In the genomic region with DNA sequence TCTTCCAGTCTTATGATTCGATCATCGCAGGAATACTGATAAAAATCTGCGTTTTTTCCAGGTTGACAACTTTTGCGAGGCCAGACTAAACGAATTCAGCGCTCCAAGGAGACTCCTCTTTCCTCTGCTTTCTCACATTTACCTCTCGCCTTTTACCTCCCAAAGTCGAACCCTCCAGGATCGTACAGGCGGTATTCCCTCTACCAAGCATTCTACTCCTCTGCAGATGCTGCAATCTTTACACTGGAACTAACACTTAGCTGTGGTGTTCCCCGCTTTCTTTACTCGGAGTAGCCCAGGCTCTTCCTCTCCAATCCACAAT, we compare ENCODE assay signal across 1 cellular context.
TF ChIP-seq lines count a peak whose summit lies in the region.

No MANE protein-coding gene starts in this region.

TF ChIP-seq in K562, 482 proteins besides CTCF, POLR2A, EP300 and RAD21:
- TF ChIP-seq ARID1B (IDR thresholded peaks at IDR 0.05) (no peak), SRSF7 (optimal IDR thresholded peaks at IDR 0.05; ENCODE audit: low read depth, low read length) (no peak), ZNF589 (CRISPR knock-in tag; IDR thresholded peaks at IDR 0.05; ENCODE audit: low read depth) (0 out of 2 replicates have a peak, but pooled peaks have one; percentile 9), ZNF212 (CRISPR knock-in tag; IDR thresholded peaks at IDR 0.05) (no peak), POLR2H (tag; IDR thresholded peaks at IDR 0.05; ENCODE audit: low read depth) (no peak), FOXA3 (CRISPR knock-in tag; conservative IDR thresholded peaks at IDR 0.05 in 1 of 2, IDR thresholded peaks at IDR 0.05 in 1 of 2) (0 out of 4 replicates have a peak, but pooled peaks of 1 of the 2 experiments have one; percentile 32), MAFK (IDR thresholded peaks at IDR 0.05; ENCODE audit: low read length) (no peak), SNIP1 (IDR thresholded peaks at IDR 0.05; ENCODE audit: low read depth) (no peak), THRAP3 (IDR thresholded peaks at IDR 0.05; ENCODE audit: borderline replicate concordance) (no peak), CBX8 (IDR thresholded peaks at IDR 0.05; ENCODE audit: borderline replicate concordance, extremely low read depth, low read depth, low read length, poor library complexity, severe bottlenecking) (no peak), ZNF551 (CRISPR knock-in tag; IDR thresholded peaks at IDR 0.05) (no peak), HSF4 (CRISPR knock-in tag; IDR thresholded peaks at IDR 0.05; ENCODE audit: borderline replicate concordance) (no peak), CEBPG (CRISPR knock-in tag; IDR thresholded peaks at IDR 0.05) (no peak), CEBPG (tag; conservative IDR thresholded peaks at IDR 0.05 in 1 of 2, IDR thresholded peaks at IDR 0.05 in 1 of 2) (0 out of 4 replicates have a peak, but pooled peaks of 1 of the 2 experiments have one; percentile 1), KAT7 (CRISPR knock-in tag; IDR thresholded peaks at IDR 0.05; ENCODE audit: borderline replicate concordance) (0 out of 2 replicates have a peak, but pooled peaks have one; percentile 32), HNRNPK (IDR thresholded peaks at IDR 0.05; ENCODE audit: low read depth, low read length, poor library complexity, severe bottlenecking) (no peak), POLR2AphosphoS2 (IDR thresholded peaks at IDR 0.05; ENCODE audit: low read length) (no peak), CEBPB (tag; IDR thresholded peaks at IDR 0.05) (peak; percentile 44; the same call in 1 of the 2 replicates), JUN (IDR thresholded peaks at IDR 0.05; ENCODE audit: borderline replicate concordance, low read depth, low read length) (no peak), JUN (CRISPR knock-in tag; IDR thresholded peaks at IDR 0.05; ENCODE audit: borderline replicate concordance) (no peak), JUND (IDR thresholded peaks at IDR 0.05; ENCODE audit: borderline replicate concordance, low read depth, low read length) (0 out of 2 replicates have a peak, but pooled peaks have one; percentile 2), JUND (tag; IDR thresholded peaks at IDR 0.05; ENCODE audit: borderline replicate concordance, low read depth, low read length) (no peak), SRF (CRISPR knock-in tag; IDR thresholded peaks at IDR 0.05) (no peak), SP1 (CRISPR knock-in tag; IDR thresholded peaks at IDR 0.05) (0 out of 2 replicates have a peak, but pooled peaks have one; percentile 45), STAG1 (CRISPR knock-in tag; IDR thresholded peaks at IDR 0.05; ENCODE audit: borderline replicate concordance) (no peak), ZNF134 (CRISPR knock-in tag; conservative IDR thresholded peaks at IDR 0.05) (no peak), LARP7 (IDR thresholded peaks at IDR 0.05) (0 out of 2 replicates have a peak, but pooled peaks have one; percentile 10), FOS (IDR thresholded peaks at IDR 0.05; ENCODE audit: extremely low read depth, insufficient read length) (no peak)
- TF ChIP-seq, protein P1, sequence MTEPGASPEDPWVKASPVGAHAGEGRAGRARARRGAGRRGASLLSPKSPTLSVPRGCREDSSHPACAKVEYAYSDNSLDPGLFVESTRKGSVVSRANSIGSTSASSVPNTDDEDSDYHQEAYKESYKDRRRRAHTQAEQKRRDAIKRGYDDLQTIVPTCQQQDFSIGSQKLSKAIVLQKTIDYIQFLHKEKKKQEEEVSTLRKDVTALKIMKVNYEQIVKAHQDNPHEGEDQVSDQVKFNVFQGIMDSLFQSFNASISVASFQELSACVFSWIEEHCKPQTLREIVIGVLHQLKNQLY (CRISPR knock-in tag; conservative IDR thresholded peaks at IDR 0.05) = no peak
- TF ChIP-seq, protein P2, sequence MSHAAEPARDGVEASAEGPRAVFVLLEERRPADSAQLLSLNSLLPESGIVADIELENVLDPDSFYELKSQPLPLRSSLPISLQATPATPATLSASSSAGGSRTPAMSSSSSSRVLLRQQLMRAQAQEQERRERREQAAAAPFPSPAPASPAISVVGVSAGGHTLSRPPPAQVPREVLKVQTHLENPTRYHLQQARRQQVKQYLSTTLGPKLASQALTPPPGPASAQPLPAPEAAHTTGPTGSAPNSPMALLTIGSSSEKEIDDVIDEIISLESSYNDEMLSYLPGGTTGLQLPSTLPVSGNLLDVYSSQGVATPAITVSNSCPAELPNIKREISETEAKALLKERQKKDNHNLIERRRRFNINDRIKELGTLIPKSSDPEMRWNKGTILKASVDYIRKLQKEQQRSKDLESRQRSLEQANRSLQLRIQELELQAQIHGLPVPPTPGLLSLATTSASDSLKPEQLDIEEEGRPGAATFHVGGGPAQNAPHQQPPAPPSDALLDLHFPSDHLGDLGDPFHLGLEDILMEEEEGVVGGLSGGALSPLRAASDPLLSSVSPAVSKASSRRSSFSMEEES (CRISPR knock-in tag; IDR thresholded peaks at IDR 0.05) = no peak
- TF ChIP-seq, protein P3, sequence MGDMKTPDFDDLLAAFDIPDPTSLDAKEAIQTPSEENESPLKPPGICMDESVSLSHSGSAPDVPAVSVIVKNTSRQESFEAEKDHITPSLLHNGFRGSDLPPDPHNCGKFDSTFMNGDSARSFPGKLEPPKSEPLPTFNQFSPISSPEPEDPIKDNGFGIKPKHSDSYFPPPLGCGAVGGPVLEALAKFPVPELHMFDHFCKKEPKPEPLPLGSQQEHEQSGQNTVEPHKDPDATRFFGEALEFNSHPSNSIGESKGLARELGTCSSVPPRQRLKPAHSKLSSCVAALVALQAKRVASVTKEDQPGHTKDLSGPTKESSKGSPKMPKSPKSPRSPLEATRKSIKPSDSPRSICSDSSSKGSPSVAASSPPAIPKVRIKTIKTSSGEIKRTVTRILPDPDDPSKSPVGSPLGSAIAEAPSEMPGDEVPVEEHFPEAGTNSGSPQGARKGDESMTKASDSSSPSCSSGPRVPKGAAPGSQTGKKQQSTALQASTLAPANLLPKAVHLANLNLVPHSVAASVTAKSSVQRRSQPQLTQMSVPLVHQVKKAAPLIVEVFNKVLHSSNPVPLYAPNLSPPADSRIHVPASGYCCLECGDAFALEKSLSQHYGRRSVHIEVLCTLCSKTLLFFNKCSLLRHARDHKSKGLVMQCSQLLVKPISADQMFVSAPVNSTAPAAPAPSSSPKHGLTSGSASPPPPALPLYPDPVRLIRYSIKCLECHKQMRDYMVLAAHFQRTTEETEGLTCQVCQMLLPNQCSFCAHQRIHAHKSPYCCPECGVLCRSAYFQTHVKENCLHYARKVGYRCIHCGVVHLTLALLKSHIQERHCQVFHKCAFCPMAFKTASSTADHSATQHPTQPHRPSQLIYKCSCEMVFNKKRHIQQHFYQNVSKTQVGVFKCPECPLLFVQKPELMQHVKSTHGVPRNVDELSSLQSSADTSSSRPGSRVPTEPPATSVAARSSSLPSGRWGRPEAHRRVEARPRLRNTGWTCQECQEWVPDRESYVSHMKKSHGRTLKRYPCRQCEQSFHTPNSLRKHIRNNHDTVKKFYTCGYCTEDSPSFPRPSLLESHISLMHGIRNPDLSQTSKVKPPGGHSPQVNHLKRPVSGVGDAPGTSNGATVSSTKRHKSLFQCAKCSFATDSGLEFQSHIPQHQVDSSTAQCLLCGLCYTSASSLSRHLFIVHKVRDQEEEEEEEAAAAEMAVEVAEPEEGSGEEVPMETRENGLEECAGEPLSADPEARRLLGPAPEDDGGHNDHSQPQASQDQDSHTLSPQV (IDR thresholded peaks at IDR 0.05) = no peak
- TF ChIP-seq, protein P4, sequence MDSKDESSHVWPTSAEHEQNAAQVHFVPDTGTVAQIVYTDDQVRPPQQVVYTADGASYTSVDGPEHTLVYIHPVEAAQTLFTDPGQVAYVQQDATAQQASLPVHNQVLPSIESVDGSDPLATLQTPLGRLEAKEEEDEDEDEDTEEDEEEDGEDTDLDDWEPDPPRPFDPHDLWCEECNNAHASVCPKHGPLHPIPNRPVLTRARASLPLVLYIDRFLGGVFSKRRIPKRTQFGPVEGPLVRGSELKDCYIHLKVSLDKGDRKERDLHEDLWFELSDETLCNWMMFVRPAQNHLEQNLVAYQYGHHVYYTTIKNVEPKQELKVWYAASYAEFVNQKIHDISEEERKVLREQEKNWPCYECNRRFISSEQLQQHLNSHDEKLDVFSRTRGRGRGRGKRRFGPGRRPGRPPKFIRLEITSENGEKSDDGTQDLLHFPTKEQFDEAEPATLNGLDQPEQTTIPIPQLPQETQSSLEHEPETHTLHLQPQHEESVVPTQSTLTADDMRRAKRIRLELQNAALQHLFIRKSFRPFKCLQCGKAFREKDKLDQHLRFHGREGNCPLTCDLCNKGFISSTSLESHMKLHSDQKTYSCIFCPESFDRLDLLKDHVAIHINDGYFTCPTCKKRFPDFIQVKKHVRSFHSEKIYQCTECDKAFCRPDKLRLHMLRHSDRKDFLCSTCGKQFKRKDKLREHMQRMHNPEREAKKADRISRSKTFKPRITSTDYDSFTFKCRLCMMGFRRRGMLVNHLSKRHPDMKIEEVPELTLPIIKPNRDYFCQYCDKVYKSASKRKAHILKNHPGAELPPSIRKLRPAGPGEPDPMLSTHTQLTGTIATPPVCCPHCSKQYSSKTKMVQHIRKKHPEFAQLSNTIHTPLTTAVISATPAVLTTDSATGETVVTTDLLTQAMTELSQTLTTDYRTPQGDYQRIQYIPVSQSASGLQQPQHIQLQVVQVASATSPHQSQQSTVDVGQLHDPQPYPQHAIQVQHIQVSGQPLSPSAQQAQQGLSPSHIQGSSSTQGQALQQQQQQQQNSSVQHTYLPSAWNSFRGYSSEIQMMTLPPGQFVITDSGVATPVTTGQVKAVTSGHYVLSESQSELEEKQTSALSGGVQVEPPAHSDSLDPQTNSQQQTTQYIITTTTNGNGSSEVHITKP (IDR thresholded peaks at IDR 0.05; ENCODE audit: partially characterized antibody) = no peak
- TF ChIP-seq, protein P5, sequence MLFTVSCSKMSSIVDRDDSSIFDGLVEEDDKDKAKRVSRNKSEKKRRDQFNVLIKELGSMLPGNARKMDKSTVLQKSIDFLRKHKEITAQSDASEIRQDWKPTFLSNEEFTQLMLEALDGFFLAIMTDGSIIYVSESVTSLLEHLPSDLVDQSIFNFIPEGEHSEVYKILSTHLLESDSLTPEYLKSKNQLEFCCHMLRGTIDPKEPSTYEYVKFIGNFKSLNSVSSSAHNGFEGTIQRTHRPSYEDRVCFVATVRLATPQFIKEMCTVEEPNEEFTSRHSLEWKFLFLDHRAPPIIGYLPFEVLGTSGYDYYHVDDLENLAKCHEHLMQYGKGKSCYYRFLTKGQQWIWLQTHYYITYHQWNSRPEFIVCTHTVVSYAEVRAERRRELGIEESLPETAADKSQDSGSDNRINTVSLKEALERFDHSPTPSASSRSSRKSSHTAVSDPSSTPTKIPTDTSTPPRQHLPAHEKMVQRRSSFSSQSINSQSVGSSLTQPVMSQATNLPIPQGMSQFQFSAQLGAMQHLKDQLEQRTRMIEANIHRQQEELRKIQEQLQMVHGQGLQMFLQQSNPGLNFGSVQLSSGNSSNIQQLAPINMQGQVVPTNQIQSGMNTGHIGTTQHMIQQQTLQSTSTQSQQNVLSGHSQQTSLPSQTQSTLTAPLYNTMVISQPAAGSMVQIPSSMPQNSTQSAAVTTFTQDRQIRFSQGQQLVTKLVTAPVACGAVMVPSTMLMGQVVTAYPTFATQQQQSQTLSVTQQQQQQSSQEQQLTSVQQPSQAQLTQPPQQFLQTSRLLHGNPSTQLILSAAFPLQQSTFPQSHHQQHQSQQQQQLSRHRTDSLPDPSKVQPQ (CRISPR knock-in tag; IDR thresholded peaks at IDR 0.05; ENCODE audit: borderline replicate concordance) = no peak
- TF ChIP-seq, protein P6, sequence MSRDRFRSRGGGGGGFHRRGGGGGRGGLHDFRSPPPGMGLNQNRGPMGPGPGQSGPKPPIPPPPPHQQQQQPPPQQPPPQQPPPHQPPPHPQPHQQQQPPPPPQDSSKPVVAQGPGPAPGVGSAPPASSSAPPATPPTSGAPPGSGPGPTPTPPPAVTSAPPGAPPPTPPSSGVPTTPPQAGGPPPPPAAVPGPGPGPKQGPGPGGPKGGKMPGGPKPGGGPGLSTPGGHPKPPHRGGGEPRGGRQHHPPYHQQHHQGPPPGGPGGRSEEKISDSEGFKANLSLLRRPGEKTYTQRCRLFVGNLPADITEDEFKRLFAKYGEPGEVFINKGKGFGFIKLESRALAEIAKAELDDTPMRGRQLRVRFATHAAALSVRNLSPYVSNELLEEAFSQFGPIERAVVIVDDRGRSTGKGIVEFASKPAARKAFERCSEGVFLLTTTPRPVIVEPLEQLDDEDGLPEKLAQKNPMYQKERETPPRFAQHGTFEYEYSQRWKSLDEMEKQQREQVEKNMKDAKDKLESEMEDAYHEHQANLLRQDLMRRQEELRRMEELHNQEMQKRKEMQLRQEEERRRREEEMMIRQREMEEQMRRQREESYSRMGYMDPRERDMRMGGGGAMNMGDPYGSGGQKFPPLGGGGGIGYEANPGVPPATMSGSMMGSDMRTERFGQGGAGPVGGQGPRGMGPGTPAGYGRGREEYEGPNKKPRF (IDR thresholded peaks at IDR 0.05; ENCODE audit: low read depth, low read length) = no peak
